10 cellular contexts compared by ENCODE assay signal in genomic region chr22:41696714-41697113, GRCh38. TPM values are rescaled to one million over a fixed set of nuclear protein-coding genes. Genes with fewer than 3 reads are reported as not detected.
DNase-seq lines count a peak whose midpoint lies in the region; ATAC-seq and TF ChIP-seq lines count a peak whose summit lies in the region.
"Had no signal": no experiment of that assay in that cellular context is flagged by ENCODE, and none has a peak within 500 bp of the region (broad histone marks: within the 10 kb centered on the region; RNA-seq: fewer than 3 reads in every experiment).

No MANE protein-coding gene starts in this region.

- no peaks in the 10 kb centered on the region for H3K9me3 ChIP-seq in SK-N-SH
- H3K9me3 ChIP-seq in SJCRH30 (replicated peaks) = no peaks in the 10 kb centered on the region
- no peaks in the 10 kb centered on the region for H3K9me3 ChIP-seq in fibroblast of lung (ENCODE audit: control insufficient read depth, insufficient read depth, low read depth, low read length)
- H3K9me3 ChIP-seq in sigmoid colon = no peaks in the 10 kb centered on the region
- H3K9me3 ChIP-seq in adrenal gland (replicated peaks in 1 of 3) = no peaks in the 10 kb centered on the region
- H3K9me3 ChIP-seq: HAP-1 had no signal

- no peak overlapping the region for H3K4me2 ChIP-seq in SK-N-SH
- no peak overlapping the region for H3K4me2 ChIP-seq in fibroblast of lung (ENCODE audit: extremely low read depth, insufficient read depth, low read length)

- TF ChIP-seq EP300 in SK-N-SH (IDR thresholded peaks at IDR 0.05; ENCODE audit: borderline replicate concordance in 1 of 2, low read depth in 1 of 2, low read length in 1 of 2) = no peak
- no peak for TF ChIP-seq EP300 in sigmoid colon (IDR thresholded peaks at IDR 0.05)

- H2AFZ ChIP-seq in SK-N-SH (ENCODE audit: low read depth) = peak overlapping the region; percentile 68; the same call in 1 of the 2 replicates
- peak overlapping the region; percentile 50 for H2AFZ ChIP-seq in fibroblast of lung (ENCODE audit: low read length)

- intact Hi-C loops in sigmoid colon (cut with DNase I) (loop anchor here (1.0 to 5.0 kb wide), 3 partner anchors 136 to 245 kb away; partner anchors contain the start of gene SREBF2), adrenal gland (cut with DNase I) (loop anchor here (2.0 to 5.0 kb wide), 2 partner anchors 244 to 246 kb away; no protein-coding TSS in a partner anchor)

- ATAC-seq in SK-N-SH treated with all-trans-retinoic acid at 6 μM for 48 hours = no peak; the same call in 1 of the 3 replicates

- H3K4me1 Mint-ChIP-seq in immature natural killer cell = peaks cover 9 to 12% of the 10 kb centered on the region in 2 donors

- TF ChIP-seq POLR2A in sigmoid colon (IDR thresholded peaks at IDR 0.05) = no peak
- TF ChIP-seq POLR2A in adrenal gland (IDR thresholded peaks at IDR 0.05) = no peak

- no peaks in the 10 kb centered on the region for H3F3A ChIP-seq in SK-N-SH (replicated peaks; ENCODE audit: insufficient read depth)

- CTCF ChIA-PET in SK-N-SH (lab: Yijun Ruan, JAX) = interaction anchor here (0.7 to 4.0 kb wide), 44 partner anchors 8 to 255 kb away, joined by 3 to 46 read pairs (median 4); partner anchors contain the start of genes CCDC134, CENPM, SMIM45 and SNU13

- WGBS in SK-N-SH (ENCODE audit: low lambda C conversion rate) = 80% methylated on average over 1 of the region's 11 CpGs
- WGBS in sigmoid colon, 2 donors = 63 to 70% methylated on average over 11 of the region's 11 CpGs
- WGBS in adrenal gland, 4 donors = 56 to 72% (median 64%) methylated on average over 8 to 11 of the region's 11 CpGs

- H3K4me3 ChIP-seq in SK-N-SH (ENCODE audit: low read depth in 2 of 2, low read length in 1 of 2) = no peak overlapping the region
- peak overlapping the region; percentile 19; the same call in 1 of the 2 replicates for H3K4me3 ChIP-seq in SJCRH30
- H3K4me3 ChIP-seq in fibroblast of lung (replicated peaks in 1 of 4; ENCODE audit: control extremely low read depth in 1 of 4, insufficient read depth in 1 of 4, low read depth in 3 of 4, low read length in 4 of 4) = no peak overlapping the region
- H3K4me3 ChIP-seq in sigmoid colon = no peak overlapping the region
- no peak overlapping the region for H3K4me3 ChIP-seq in adrenal gland
- H3K4me3 ChIP-seq: HAP-1 had no signal

- H3K9me3 Mint-ChIP-seq in immature natural killer cell = no peaks in the 10 kb centered on the region

- POLR2A ChIA-PET in SK-N-SH (lab: Yijun Ruan, JAX) = interaction anchor here (1.0 to 1.4 kb wide), 4 partner anchors 17 to 255 kb away, joined by 3 to 6 read pairs (median 4); partner anchors contain the start of genes CCDC134 and SMIM45

- H4K20me1 ChIP-seq in SK-N-SH (ENCODE audit: insufficient read depth) (no peaks in the 10 kb centered on the region), fibroblast of lung (ENCODE audit: control insufficient read depth, extremely low read depth, insufficient read depth, low read length) (no peaks in the 10 kb centered on the region)

- H3K4me1 ChIP-seq in SK-N-SH (ENCODE audit: control insufficient read depth in 1 of 2, insufficient read depth in 2 of 2, low read depth in 1 of 2, low read length in 1 of 2) (peaks cover 0 to 4% of the 10 kb centered on the region in 2 experiments; a peak in 1 of 4 replicates), SJCRH30 (peaks cover 3% of the 10 kb centered on the region; the same call in 1 of the 2 replicates), fibroblast of lung (ENCODE audit: control insufficient read depth, extremely low read depth, insufficient read depth, low read length) (peaks cover 6% of the 10 kb centered on the region), sigmoid colon (peaks cover 0 to 20% (median 17%) of the 10 kb centered on the region in 4 donors), adrenal gland (replicated peaks in 1 of 2) (peaks cover 0 to 13% of the 10 kb centered on the region in 2 donors)

- no peaks in the 10 kb centered on the region for H3K36me3 Mint-ChIP-seq in immature natural killer cell

- peak overlapping the region in 3 of 6 donors; percentile 74 to 84 (median 75) for H3K27ac Mint-ChIP-seq in immature natural killer cell

- peaks cover 3 to 5% (median 3%) of the 10 kb centered on the region in 3 donors for H3K27me3 Mint-ChIP-seq in immature natural killer cell (ENCODE audit: low read depth in 3 of 3)

- H3K36me3 ChIP-seq in SK-N-SH (replicated peaks in 1 of 2; ENCODE audit: control insufficient read depth in 1 of 2, insufficient read depth in 2 of 2, low read length in 1 of 2) (peaks cover 0 to 5% of the 10 kb centered on the region in 2 experiments), SJCRH30 (no peaks in the 10 kb centered on the region), fibroblast of lung (ENCODE audit: control insufficient read depth, insufficient read depth, low read length) (no peaks in the 10 kb centered on the region), sigmoid colon (peaks cover 0 to 15% (median 0%) of the 10 kb centered on the region in 4 donors), adrenal gland (replicated peaks in 1 of 2) (no peaks in the 10 kb centered on the region)

- H3K9ac ChIP-seq in SK-N-SH = no peak overlapping the region
- H3K9ac ChIP-seq in fibroblast of lung (ENCODE audit: insufficient read depth, low read length) = no peak overlapping the region

- no peaks in the 10 kb centered on the region for H3K79me2 ChIP-seq in SK-N-SH (ENCODE audit: insufficient read depth)
- H3K79me2 ChIP-seq in fibroblast of lung (ENCODE audit: control insufficient read depth, insufficient read depth, low read length) = no peaks in the 10 kb centered on the region

- H3K27ac ChIP-seq in SK-N-SH (ENCODE audit: low read depth in 2 of 2, low read length in 1 of 2) = no peak overlapping the region; a peak in 1 of 4 replicates
- H3K27ac ChIP-seq in SJCRH30 = no peak overlapping the region
- peak overlapping the region; percentile 16 for H3K27ac ChIP-seq in fibroblast of lung (ENCODE audit: insufficient read depth, low read length)
- H3K27ac ChIP-seq in sigmoid colon = peak overlapping the region; percentile 4 to 60 (median 37)
- peak overlapping the region in 1 of 5 donors; percentile 50 for H3K27ac ChIP-seq in adrenal gland
- H3K27ac ChIP-seq: 22Rv1 had no signal

- H3K27me3 ChIP-seq in SK-N-SH (ENCODE audit: insufficient read depth) = no peaks in the 10 kb centered on the region
- H3K27me3 ChIP-seq in SJCRH30 = no peaks in the 10 kb centered on the region
- no peaks in the 10 kb centered on the region for H3K27me3 ChIP-seq in fibroblast of lung (ENCODE audit: control insufficient read depth, insufficient read depth, low read length)
- H3K27me3 ChIP-seq in sigmoid colon = no peaks in the 10 kb centered on the region
- no peaks in the 10 kb centered on the region for H3K27me3 ChIP-seq in adrenal gland

- TF ChIP-seq RAD21 in SK-N-SH (IDR thresholded peaks at IDR 0.05; ENCODE audit: low read length) = no peak

- H3K9me2 ChIP-seq in SK-N-SH = no peaks in the 10 kb centered on the region

- DNase-seq in SK-N-SH (no peak), SJCRH30 (peak in 1 of 2 experiments; percentile 8), fibroblast of lung (ENCODE audit: low read depth in 2 of 2) (no peak), sigmoid colon (peak; percentile 64), immature natural killer cell (no peak), NK-92 (lab: John Stamatoyannopoulos, UW; ENCODE audit: unreplicated experiment) (no peak), adrenal gland (no peak)

- no peak overlapping the region for H3K4me3 Mint-ChIP-seq in immature natural killer cell

- TF ChIP-seq CTCF in SK-N-SH (IDR thresholded peaks at IDR 0.05) = no peak
- no peak for TF ChIP-seq CTCF in fibroblast of lung (conservative IDR thresholded peaks at IDR 0.05 in 1 of 2, IDR thresholded peaks at IDR 0.05 in 1 of 2; ENCODE audit: low read depth in 1 of 2, low read length in 2 of 2)
- TF ChIP-seq CTCF in sigmoid colon (IDR thresholded peaks at IDR 0.05) = no peak
- no peak for TF ChIP-seq CTCF in adrenal gland (IDR thresholded peaks at IDR 0.05)

TF ChIP-seq in SK-N-SH, 30 proteins besides CTCF, POLR2A, EP300 and RAD21 (continues in another document):
- TF ChIP-seq NFIC (IDR thresholded peaks at IDR 0.05; ENCODE audit: borderline replicate concordance) = no peak

TF ChIP-seq in SK-N-SH treated with all-trans-retinoic acid at 6 μM for 48 hours, 23 proteins besides CTCF, POLR2A, EP300 and RAD21 (continues in another document):
- TF ChIP-seq BACH2 (CRISPR knock-in tag; IDR thresholded peaks at IDR 0.05; ENCODE audit: borderline replicate concordance) (no peak), SNAI2 (CRISPR knock-in tag; IDR thresholded peaks at IDR 0.05) (no peak)

RNA-seq across cellular contexts. Expression of gene MEI1, which starts 2.6 kb away (rescaled TPM):
- not detected in 2 replicates for polyA plus RNA-seq in SK-N-SH (2012; rRNA removed)
- 0.01 and 0.04 TPM in 2 replicates for polyA plus RNA-seq in SK-N-SH (2012; cell fraction: cytosol; rRNA removed)
- 0.05 and 0.18 TPM in 2 replicates for polyA plus RNA-seq in SK-N-SH (2012; cell fraction: nucleus; rRNA removed)
- not detected in 2 replicates for total RNA-seq in SJCRH30 (2014; rRNA removed; shearing (Covaris generic))
- 0.26 and 0.33 TPM in 2 replicates for total RNA-seq in fibroblast of lung
- polyA plus RNA-seq in fibroblast of lung = 0.75 and 4.3 TPM in 2 replicates
- polyA plus RNA-seq in fibroblast of lung (2012) = 0.76 and 2.5 TPM in 2 replicates
- polyA minus RNA-seq in fibroblast of lung (ENCODE audit: low replicate concordance) = 0.51 and 1.2 TPM in 2 replicates
- 1 to 10 TPM in 1 of 4 donors, under 1 TPM in 1, not detected in 2; 0.54 to 1.2 TPM for total RNA-seq in sigmoid colon
- 1 to 10 TPM in 2 of 3 donors, under 1 TPM in 1; 0.60 to 6.4 (median 1.4) TPM for polyA plus RNA-seq in sigmoid colon
- polyA plus RNA-seq in immature natural killer cell = 100 to 1,000 TPM; 122 to 250 (median 178) TPM
- total RNA-seq in adrenal gland = 1 to 10 TPM in 4 of 8 donors, under 1 TPM in 3, not detected in 1; 0.36 to 3.7 (median 1.3) TPM
- 1 to 10 TPM in 2 of 3 donors, under 1 TPM in 1; 0.81 to 3.2 (median 2.7) TPM for polyA plus RNA-seq in adrenal gland

RNA-seq across cellular contexts. Expression of gene SNU13, which starts 8.0 kb away (rescaled TPM):
- polyA plus RNA-seq in SK-N-SH (2012; rRNA removed) (273 and 282 TPM in 2 replicates), fibroblast of lung (164 and 230 TPM in 2 replicates), sigmoid colon (100 to 1,000 TPM; 103 to 146 (median 125) TPM), immature natural killer cell (100 to 1,000 TPM; 190 to 209 (median 192) TPM), adrenal gland (100 to 1,000 TPM; 152 to 446 (median 241) TPM)
- polyA plus RNA-seq in SK-N-SH (2012; cell fraction: cytosol; rRNA removed) = 227 and 250 TPM in 2 replicates
- polyA plus RNA-seq in SK-N-SH (2012; cell fraction: nucleus; rRNA removed) = 109 and 112 TPM in 2 replicates
- 133 and 136 TPM in 2 replicates for total RNA-seq in SJCRH30 (2014; rRNA removed; shearing (Covaris generic))
- total RNA-seq in fibroblast of lung (61.6 and 67.5 TPM in 2 replicates), sigmoid colon (100 to 1,000 TPM in 2 of 4 donors, 10 to 100 TPM in 2; 69.8 to 121 (median 99.0) TPM), adrenal gland (100 to 1,000 TPM; 107 to 266 (median 166) TPM)
- 136 and 191 TPM in 2 replicates for polyA plus RNA-seq in fibroblast of lung (2012)
- 119 and 235 TPM in 2 replicates for polyA minus RNA-seq in fibroblast of lung (ENCODE audit: low replicate concordance)

Comparison
In these comparisons a context has a peak if more than half of its experiments do, and no peak if none do; other contexts are left out.
1. H3K27ac ChIP-seq: peak in fibroblast of lung (single experiment) and sigmoid colon (4 of 4); none in SK-N-SH (0 of 2) and SJCRH30 (single experiment).
2. RNA of gene MEI1, which starts 2.6 kb away (polyA plus RNA-seq): 122 to 250 TPM in immature natural killer cell; 0.75 to 4.3 TPM in fibroblast of lung, 0.81 to 3.2 TPM in adrenal gland, 0.60 to 6.4 TPM in sigmoid colon and 0.01 to 0.18 TPM in SK-N-SH; every median in the first group is over 10 times any median in the second.